ENCODE assay signal across 9 cellular contexts in the genomic region with DNA sequence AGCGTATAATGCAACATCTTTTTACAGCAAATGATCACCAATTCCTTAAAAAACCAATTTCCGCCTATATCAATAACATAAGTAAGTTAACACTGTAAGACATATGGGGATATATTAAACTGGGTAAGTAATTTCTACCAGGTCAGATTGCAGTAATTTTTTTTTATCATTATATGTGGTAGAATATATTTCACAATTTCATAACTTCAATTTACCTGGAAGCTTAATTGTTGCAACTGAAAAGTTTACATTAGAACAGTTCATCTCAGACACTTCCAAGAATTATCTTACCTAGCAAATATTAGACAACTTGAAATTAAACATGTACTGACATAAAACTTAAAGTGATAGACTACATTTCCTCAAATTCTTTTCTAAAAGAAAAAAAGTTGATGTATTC. TPM values are rescaled to one million over a fixed set of nuclear protein-coding genes. Genes with fewer than 3 reads are reported as not detected.
DNase-seq lines count a peak whose midpoint lies in the region; FAIRE-seq and TF ChIP-seq lines count a peak whose summit lies in the region.
"Had no signal": no experiment of that assay in that cellular context is flagged by ENCODE, and none has a peak within 500 bp of the region (broad histone marks: within the 10 kb centered on the region; RNA-seq: fewer than 3 reads in every experiment).

No MANE protein-coding gene starts in this region.

- DNase-seq in AG10803 (ENCODE audit: low read depth) (no peak), MCF 10A (ENCODE audit: unreplicated experiment) (no peak), GM12892 (ENCODE audit: insufficient read length) (no peak), NCI-H2107 (lab: John Stamatoyannopoulos, UW) (no peak), NCI-H2196 (lab: John Stamatoyannopoulos, UW; ENCODE audit: unreplicated experiment) (no peak), glomerular visceral epithelial cell (ENCODE audit: extremely low spot score) (no peak)
- DNase-seq: EL had no signal

- H3K27me3 ChIP-seq in HUES6 (ENCODE audit: control insufficient read depth, insufficient read depth, low read length): no peaks in the 10 kb centered on the region
- no peaks in the 10 kb centered on the region for H3K27me3 ChIP-seq in muscle layer of duodenum (ENCODE audit: low read depth, low read length)

- intact Hi-C loops in MCF 10A (cut with micrococcal nuclease): no loop called here

- H3K36me3 Mint-ChIP-seq in MCF 10A (ENCODE audit: insufficient read depth, unreplicated experiment): peaks cover 21% of the 10 kb centered on the region

- TF ChIP-seq CTCF in AG10803 (conservative IDR thresholded peaks at IDR 0.05; ENCODE audit: low read length) (no peak), MCF 10A (IDR thresholded peaks at IDR 0.05; ENCODE audit: unreplicated experiment) (no peak)

- peaks cover 47% of the 10 kb centered on the region for H3K4me1 Mint-ChIP-seq in MCF 10A (ENCODE audit: insufficient read depth, unreplicated experiment)

- H3K4me1 ChIP-seq in HUES6 (ENCODE audit: control insufficient read depth, insufficient read depth, low read length): peaks cover 18% of the 10 kb centered on the region
- H3K4me1 ChIP-seq in muscle layer of duodenum (ENCODE audit: control insufficient read depth in 1 of 2, insufficient read depth in 2 of 2, low read length in 2 of 2): peaks cover 9 to 28% of the 10 kb centered on the region in 2 donors

- BruUV-seq in MCF 10A (replicated peaks; lab: Mats Ljungman, UMichigan): no TSS peak

- POLR2A ChIA-PET in MCF 10A (lab: Yijun Ruan, JAX): interaction anchor here (0.6 to 1.0 kb wide), 3 partner anchors 18 to 135 kb away, joined by 3 read pairs; no protein-coding TSS in a partner anchor

- no peak overlapping the region for H3K9ac ChIP-seq in HUES6 (ENCODE audit: low read length)

- no peaks in the 10 kb centered on the region for H3K9me3 Mint-ChIP-seq in MCF 10A (ENCODE audit: unreplicated experiment)

- no peaks in the 10 kb centered on the region for H3K36me3 ChIP-seq in HUES6 (ENCODE audit: control insufficient read depth, insufficient read depth, low read length)
- no peaks in the 10 kb centered on the region for H3K36me3 ChIP-seq in muscle layer of duodenum (ENCODE audit: control insufficient read depth in 1 of 2, insufficient read depth in 2 of 2, low read length in 2 of 2)

- H3K27me3 Mint-ChIP-seq in MCF 10A (ENCODE audit: insufficient read depth, unreplicated experiment): no peaks in the 10 kb centered on the region

- H3K4me3 Mint-ChIP-seq in MCF 10A (ENCODE audit: unreplicated experiment): peak overlapping the region; percentile 99

- H3K9me3 ChIP-seq in HUES6 (ENCODE audit: control insufficient read depth, insufficient read depth, low read depth, low read length): no peaks in the 10 kb centered on the region
- no peaks in the 10 kb centered on the region for H3K9me3 ChIP-seq in muscle layer of duodenum (ENCODE audit: control insufficient read depth in 1 of 2, low read length in 2 of 2)

- CTCF ChIA-PET in MCF 10A (lab: Yijun Ruan, JAX): interaction anchor here (0.9 to 1.5 kb wide), 3 partner anchors 10 to 158 kb away, joined by 5 to 7 read pairs (median 6); no protein-coding TSS in a partner anchor

- H3K4me3 ChIP-seq in AG10803 (ENCODE audit: low read length) (peak overlapping the region; percentile 95), HUES6 (ENCODE audit: low read depth, low read length) (peak overlapping the region; percentile 90), muscle layer of duodenum (ENCODE audit: low read depth in 1 of 2, low read length in 2 of 2) (peak overlapping the region; percentile 81 to 100)

- no peak for FAIRE-seq in GM12892 (lab: Jason Lieb, UNC)

- H3K27ac ChIP-seq in HUES6 (ENCODE audit: low read depth, low read length) (no peak overlapping the region), muscle layer of duodenum (ENCODE audit: low read length) (no peak overlapping the region)

- H3K27ac Mint-ChIP-seq in MCF 10A (ENCODE audit: low read depth, unreplicated experiment): peak overlapping the region; percentile 47

- no peak for TF ChIP-seq POLR2A in GM12892 (IDR thresholded peaks at IDR 0.05; ENCODE audit: low read depth, low read length)

RNA-seq across cellular contexts. Expression of gene ZBTB41, which starts 2.8 kb away (rescaled TPM):
- 17.9 and 18.4 TPM in 2 replicates for total RNA-seq in MCF 10A (2022)
- polyA plus RNA-seq in GM12892 (2012; ENCODE audit: missing spikeins): 2.2 TPM

RNA-seq across cellular contexts. Expression of gene ASPM, which starts 51.9 kb away (rescaled TPM):
- total RNA-seq in MCF 10A (2022): 22.3 and 32.8 TPM in 2 replicates
- 10.7 TPM for polyA plus RNA-seq in GM12892 (2012; ENCODE audit: missing spikeins)
